In the genomic region with DNA sequence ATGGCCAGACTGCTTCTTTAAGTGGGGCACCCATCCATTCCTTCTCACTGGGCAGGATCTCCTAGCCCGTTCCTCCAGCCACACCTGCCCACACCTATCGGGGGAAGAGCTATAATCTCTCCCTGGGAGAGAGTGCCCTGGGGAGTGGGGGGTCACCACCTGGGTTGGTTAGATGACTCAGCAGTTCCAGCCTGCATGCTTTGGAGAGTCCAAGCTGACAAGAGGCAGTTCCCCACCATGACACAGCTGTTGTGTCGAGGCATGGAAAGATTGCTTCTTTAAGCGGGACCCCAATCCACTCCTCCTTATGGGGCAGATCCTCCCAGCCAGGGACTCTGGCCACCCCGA, we compare ENCODE assay signal across 31 cellular contexts. TPM values are rescaled to one million over a fixed set of nuclear protein-coding genes. Genes with fewer than 3 reads are reported as not detected.
DNase-seq lines count a peak whose midpoint lies in the region; ATAC-seq and TF ChIP-seq lines count a peak whose summit lies in the region.
"Had no signal": no experiment of that assay in that cellular context is flagged by ENCODE, and none has a peak within 500 bp of the region (broad histone marks: within the 10 kb centered on the region; RNA-seq: fewer than 3 reads in every experiment).

No MANE protein-coding gene starts in this region.

- CTCF ChIA-PET in WTC11 (lab: Charles Lee): interaction anchor here (1.5 kb wide), 1 partner anchor 14 kb away, joined by 5 read pairs; no protein-coding TSS in a partner anchor

- no peaks in the 10 kb centered on the region for H3K36me3 ChIP-seq in BLaER1 treated with 17β-estradiol and CSF1 and Interleukin-3, amounts not matched to agents 10 nM and 100 nM
- H3K36me3 ChIP-seq in mesendoderm (ENCODE audit: control insufficient read depth, insufficient read depth, low read length) (no peaks in the 10 kb centered on the region), tibial artery (no peaks in the 10 kb centered on the region)
- H3K36me3 ChIP-seq: SJSA1 had no signal

- no CpG with 5 or more reads among the region's 5 CpGs for WGBS in mesendoderm (ENCODE audit: extremely low coverage, insufficient coverage, low lambda C conversion rate)

- no peak overlapping the region for H2BK5ac ChIP-seq in mesendoderm (ENCODE audit: low read length)

- peaks cover 30 to 51% (median 45%) of the 10 kb centered on the region in 10 experiments for H3K4me1 ChIP-seq in BLaER1 treated with 17β-estradiol and CSF1 and Interleukin-3, amounts not matched to agents 10 nM and 100 nM
- no peaks in the 10 kb centered on the region for H3K4me1 ChIP-seq in mesendoderm (ENCODE audit: control insufficient read depth, low read depth, low read length)
- H3K4me1 ChIP-seq in tibial artery: peaks cover 0 to 29% (median 6%) of the 10 kb centered on the region in 4 donors
- H3K4me1 ChIP-seq: SJSA1 had no signal

- POLR2A ChIA-PET in WTC11 (lab: Charles Lee): no interaction called here

- no peak overlapping the region for H3K4ac ChIP-seq in mesendoderm (ENCODE audit: low read depth, low read length)

- ATAC-seq in WTC11: no peak; the same call in 1 of the 2 replicates
- ATAC-seq in GM18907 (IDR thresholded peaks at IDR 0.05; ENCODE audit: unreplicated experiment): no peak
- ATAC-seq in GM21515 (IDR thresholded peaks at IDR 0.05; ENCODE audit: unreplicated experiment): no peak
- ATAC-seq: CD8-positive, alpha-beta T cell; GM12878; HCT116 had no signal

- peaks cover 13% of the 10 kb centered on the region for H3K9me3 Mint-ChIP-seq in WTC11
- H3K9me3 Mint-ChIP-seq: CD8-positive, alpha-beta T cell had no signal

- intact Hi-C loops in tibial artery (cut with DNase I; ENCODE audit: low total_unique reads): no loop called here

- H3K56ac ChIP-seq in mesendoderm (ENCODE audit: low read length): no peak overlapping the region

- no peak overlapping the region for H2AK5ac ChIP-seq in mesendoderm (ENCODE audit: low read length)

- peak overlapping the region; percentile 10 for H3K18ac ChIP-seq in mesendoderm (ENCODE audit: low read length)

- no peak overlapping the region for H3K27ac Mint-ChIP-seq in WTC11
- H3K27ac Mint-ChIP-seq: CD8-positive, alpha-beta T cell had no signal

- H3K4me2 ChIP-seq in BLaER1 treated with 17β-estradiol and CSF1 and Interleukin-3, amounts not matched to agents 10 nM and 100 nM: peak overlapping the region; percentile 83 to 95 (median 89)
- no peak overlapping the region for H3K4me2 ChIP-seq in mesendoderm (ENCODE audit: low read length)
- H3K4me2 ChIP-seq: PC-9 had no signal

- no peak overlapping the region for H2BK120ac ChIP-seq in mesendoderm (ENCODE audit: low read depth, low read length)

- peaks cover 7 to 56% (median 31%) of the 10 kb centered on the region in 11 experiments; a peak in 19 of 22 replicates for H3K9me3 ChIP-seq in BLaER1 treated with 17β-estradiol and CSF1 and Interleukin-3, amounts not matched to agents 10 nM and 100 nM (replicated peaks in 1 of 11)
- no peaks in the 10 kb centered on the region for H3K9me3 ChIP-seq in tibial artery
- H3K9me3 ChIP-seq: SJSA1 had no signal

- H4K8ac ChIP-seq in mesendoderm (ENCODE audit: low read depth, low read length): no peak overlapping the region

- peak overlapping the region in 5 of 11 experiments; percentile 37 to 80 (median 59); a peak in 10 of 22 replicates for H3K27ac ChIP-seq in BLaER1 treated with 17β-estradiol and CSF1 and Interleukin-3, amounts not matched to agents 10 nM and 100 nM
- H3K27ac ChIP-seq in mesendoderm (ENCODE audit: low read depth, low read length) (no peak overlapping the region), tibial artery (peak overlapping the region; percentile 58 to 61)
- H3K27ac ChIP-seq: C4-2B, HL-60, PC-9, SJSA1 had no signal

- no peak overlapping the region for H3K23ac ChIP-seq in mesendoderm (ENCODE audit: low read length)

- no peaks in the 10 kb centered on the region for H3K27me3 Mint-ChIP-seq in WTC11 (ENCODE audit: low read depth)

- H3K36me3 Mint-ChIP-seq in WTC11: 0 out of 2 replicates have a peak, but pooled peaks cover 4% of the 10 kb centered on the region
- H3K36me3 Mint-ChIP-seq: CD8-positive, alpha-beta T cell had no signal

- no peaks in the 10 kb centered on the region for H3K79me2 ChIP-seq in mesendoderm (ENCODE audit: control insufficient read depth, insufficient read depth, low read length)

- peak overlapping the region in 3 of 10 experiments; percentile 4 to 38 (median 11); a peak in 1 of 20 replicates for H3K4me3 ChIP-seq in BLaER1 treated with 17β-estradiol and CSF1 and Interleukin-3, amounts not matched to agents 10 nM and 100 nM
- H3K4me3 ChIP-seq in mesendoderm (ENCODE audit: low read length): no peak overlapping the region
- H3K4me3 ChIP-seq in tibial artery: no peak overlapping the region
- H3K4me3 ChIP-seq: GM12878, PC-9, SJSA1 had no signal

- peaks cover 0 to 82% (median 0%) of the 10 kb centered on the region in 11 experiments; a peak in 8 of 22 replicates for H3K27me3 ChIP-seq in BLaER1 treated with 17β-estradiol and CSF1 and Interleukin-3, amounts not matched to agents 10 nM and 100 nM
- H3K27me3 ChIP-seq in mesendoderm (ENCODE audit: insufficient read depth, low read length, poor library complexity) (no peaks in the 10 kb centered on the region), tibial artery (no peaks in the 10 kb centered on the region)
- H3K27me3 ChIP-seq: SJSA1 had no signal

- H2BK15ac ChIP-seq in mesendoderm (replicated peaks; ENCODE audit: low read depth): no peak overlapping the region

- H3K9ac ChIP-seq in BLaER1 treated with 17β-estradiol and CSF1 and Interleukin-3, amounts not matched to agents 10 nM and 100 nM: no peak overlapping the region
- H3K9ac ChIP-seq in mesendoderm (ENCODE audit: low read length): no peak overlapping the region

- H3K4me1 Mint-ChIP-seq in WTC11: peaks cover 10% of the 10 kb centered on the region; the same call in 1 of the 2 replicates

- H4K5ac ChIP-seq in mesendoderm (ENCODE audit: low read length): peak overlapping the region; percentile 71

- TF ChIP-seq CTCF in WTC11 (IDR thresholded peaks at IDR 0.05) (no peak), tibial artery (IDR thresholded peaks at IDR 0.05) (no peak)

- no peak overlapping the region for H3K4me3 Mint-ChIP-seq in WTC11
- H3K4me3 Mint-ChIP-seq: CD8-positive, alpha-beta T cell had no signal

- no peaks in the 10 kb centered on the region for H3K79me1 ChIP-seq in mesendoderm (ENCODE audit: low read length)

- DNase-seq in WTC11 (ENCODE audit: low spot score): no peak
- DNase-seq in mesendoderm: no peak
- DNase-seq in tibial artery: no peak
- DNase-seq in stimulated activated CD4-positive, alpha-beta T cell treated with anti-CD3 and anti-CD28 coated beads, Interleukin-4, amount 100 ng/mL, for 1 hour: no peak
- no peak for DNase-seq in NCI-H2171 (lab: John Stamatoyannopoulos, UW)
- DNase-seq: CD8-positive, alpha-beta T cell; DMS 273 treated with DMSO at 0.1 percent for 48 hours; DMS79; EL; GDM1; Karpas-422; NCI-H1105 treated with DMSO at 0.1 percent for 48 hours; NCI-H146; NCI-H1930; NCI-H2107; NCI-H446; NCI-H524 treated with DMSO at 0.1 percent for 48 hours; NCI-H82; NK-92 treated with Interleukin-12 subunit alpha and Interleukin-12 subunit beta, amount 100 ng/mL, for 24 hours; PC-9; Right ventricle myocardium superior; RPMI8226 had no signal

- peaks cover 0 to 4% (median 0%) of the 10 kb centered on the region in 11 experiments; a peak in 2 of 22 replicates for H4K20me1 ChIP-seq in BLaER1 treated with 17β-estradiol and CSF1 and Interleukin-3, amounts not matched to agents 10 nM and 100 nM

TF ChIP-seq in WTC11, 78 proteins besides CTCF, POLR2A, EP300 and RAD21:
- TF ChIP-seq ZNF423 (CRISPR knock-in tag; IDR thresholded peaks at IDR 0.05): peak; percentile 11; the same call in 1 of the 2 replicates
- TF ChIP-seq ZNF138 (CRISPR knock-in tag; conservative IDR thresholded peaks at IDR 0.05): no peak

RNA-seq across cellular contexts. Expression of a gene that starts 52.6 kb away (rescaled TPM):
- 0.92 to 1.8 TPM (median 1.1 TPM) in 3 replicates for total RNA-seq in WTC11 (2021)
- 0.65 TPM for polyA plus RNA-seq in mesendoderm (2013, experiment 1 of 2)
- 0.88 TPM for polyA plus RNA-seq in mesendoderm (2013, experiment 2 of 2)
- total RNA-seq: CD8-positive, alpha-beta T cell; M059J; PC-9 had no signal
